12 cellular contexts compared by ENCODE assay signal in genomic region chr9:15529566-15530324, GRCh38. TPM values are rescaled to one million over a fixed set of nuclear protein-coding genes. Genes with fewer than 3 reads are reported as not detected.
A peak's percentile ranks its signal among the peaks of the same experiment; 100 is the strongest.
DNase-seq lines count a peak whose midpoint lies in the region; ATAC-seq, FAIRE-seq and TF ChIP-seq lines count a peak whose summit lies in the region.
"Had no signal": no experiment of that assay in that cellular context is flagged by ENCODE, and none has a peak within 500 bp of the region (broad histone marks: within the 10 kb centered on the region; RNA-seq: fewer than 3 reads in every experiment).

No MANE protein-coding gene starts in this region.

- H3K27me3 ChIP-seq in PC-3 (ENCODE audit: low read length), result no peaks in the 10 kb centered on the region
- H3K27me3 ChIP-seq: spleen had no signal

- ATAC-seq in GM18520 (IDR thresholded peaks at IDR 0.05; ENCODE audit: unreplicated experiment), result peak; percentile 88
- peak; percentile 84 for ATAC-seq in GM21381 (IDR thresholded peaks at IDR 0.05; ENCODE audit: unreplicated experiment)
- ATAC-seq in HG02981 (IDR thresholded peaks at IDR 0.05; ENCODE audit: unreplicated experiment), result peak; percentile 85
- ATAC-seq in PC-3, result no peak

- H3K9ac ChIP-seq in PC-3 (ENCODE audit: low read length), result no peak overlapping the region

- no peaks in the 10 kb centered on the region for H3K79me2 ChIP-seq in PC-3 (ENCODE audit: low read length)

- TF ChIP-seq CTCF in PC-3 (conservative IDR thresholded peaks at IDR 0.05; ENCODE audit: low read depth, low read length), result no peak

- peak; percentile 64 for DNase-seq in MV-4-11 (lab: John Stamatoyannopoulos, UW)
- DNase-seq in islet precursor cell, result no peak
- DNase-seq in frontal cortex (ENCODE audit: low spot score in 2 of 2), result no peak
- DNase-seq in PC-3, result no peak
- DNase-seq in HTR-8/SVneo (ENCODE audit: insufficient read length, low spot score), result no peak
- DNase-seq: activated CD4-positive, alpha-beta memory T cell treated with anti-CD3 and anti-CD28 coated beads, Interleukin-2, amount 10 ng/mL, durations not matched to agents 7 days and 5 days; effector CD8-positive, alpha-beta T cell; spleen; stimulated activated naive CD4-positive, alpha-beta T cell treated with Interleukin-2 at 50 U/mL for 16 hours had no signal

- H3K9me2 ChIP-seq in PC-3 (replicated peaks; ENCODE audit: low read length), result no peaks in the 10 kb centered on the region

- FAIRE-seq in frontal cortex (lab: Jason Lieb, UNC) (no peak), HTR-8/SVneo (lab: Jason Lieb, UNC) (no peak)

- CTCF ChIA-PET in PC-3 (lab: Charles Lee), result no interaction called here

- no peaks in the 10 kb centered on the region for H4K20me1 ChIP-seq in PC-3 (ENCODE audit: low read length)

- no peak overlapping the region for H2AFZ ChIP-seq in PC-3 (ENCODE audit: low read length)

- no peaks in the 10 kb centered on the region; the same call in 1 of the 2 replicates for H3K36me3 ChIP-seq in PC-3 (ENCODE audit: low read depth, low read length)
- H3K36me3 ChIP-seq: spleen had no signal

- no peak overlapping the region for H3K27ac ChIP-seq in PC-3 (ENCODE audit: low read length)
- H3K27ac ChIP-seq: spleen had no signal

- no peaks in the 10 kb centered on the region for H3F3A ChIP-seq in PC-3 (ENCODE audit: low read length, unreplicated experiment)

- POLR2A ChIA-PET in PC-3 (lab: Charles Lee; ENCODE audit: unreplicated experiment), result no interaction called here

- no peaks in the 10 kb centered on the region for H3K4me1 ChIP-seq in PC-3 (ENCODE audit: insufficient read depth, low read length)

- intact Hi-C loops in PC-3 (cut with micrococcal nuclease), result no loop called here

- BruUV-seq in PC-3 (replicated peaks; lab: Mats Ljungman, UMichigan), result no TSS peak

- no peak overlapping the region for H3K4me3 ChIP-seq in PC-3 (ENCODE audit: low read length)
- H3K4me3 ChIP-seq: spleen had no signal

- H3K9me3 ChIP-seq in PC-3 (ENCODE audit: low read length), result no peaks in the 10 kb centered on the region
- H3K9me3 ChIP-seq: spleen had no signal

- no peak overlapping the region for H3K4me2 ChIP-seq in PC-3 (ENCODE audit: low read length)

RNA-seq across cellular contexts. Expression of gene PSIP1, which starts 19.0 kb away (rescaled TPM):
- total RNA-seq in frontal cortex (183 TPM), PC-3 (2014; rRNA removed) (33.2 and 42.9 TPM in 2 replicates)

RNA-seq across cellular contexts. Expression of gene CCDC171, which starts 23.1 kb away (rescaled TPM):
- total RNA-seq in frontal cortex, result 28.9 TPM
- total RNA-seq in PC-3 (2014; rRNA removed), result 1.7 and 2.7 TPM in 2 replicates
